Comparison of ENCODE assay signal across 8 cellular contexts in genomic region chr15:100596792-100597191, GRCh38. TPM values are rescaled to one million over a fixed set of nuclear protein-coding genes. Genes with fewer than 3 reads are reported as not detected.
A peak's percentile ranks its signal among the peaks of the same experiment; 100 is the strongest.
DNase-seq lines count a peak whose midpoint lies in the region; ATAC-seq and TF ChIP-seq lines count a peak whose summit lies in the region.

No MANE protein-coding gene starts in this region.

- POLR2A ChIA-PET in A673 (lab: Charles Lee; ENCODE audit: low non-redundant PET), result no interaction called here

- peaks cover 18 to 40% (median 22%) of the 10 kb centered on the region in 3 donors for H3K4me1 Mint-ChIP-seq in IgD-negative memory B cell
- H3K4me1 Mint-ChIP-seq in activated T-cell treated with anti-CD3 and anti-CD28 coated beads, Interleukin-2, amount 50 U/mL, for 24 hours (ENCODE audit: low read depth), result peaks cover 80% of the 10 kb centered on the region

- CTCF ChIA-PET in A673 (lab: Charles Lee), result no interaction called here

- H3K27me3 Mint-ChIP-seq in IgD-negative memory B cell, result no peaks in the 10 kb centered on the region
- no peaks in the 10 kb centered on the region for H3K27me3 Mint-ChIP-seq in activated T-cell treated with anti-CD3 and anti-CD28 coated beads, Interleukin-2, amount 50 U/mL, for 24 hours

- H3K27me3 ChIP-seq in A673 (replicated peaks; ENCODE audit: insufficient read depth, low read depth, low read length, poor library complexity) (no peaks in the 10 kb centered on the region), mononuclear cell (ENCODE audit: insufficient read depth, low read length) (no peaks in the 10 kb centered on the region), upper lobe of right lung (no peaks in the 10 kb centered on the region)

- H3K9me3 ChIP-seq in A673 (ENCODE audit: low read depth, low read length, poor library complexity, severe bottlenecking), result no peaks in the 10 kb centered on the region
- no peaks in the 10 kb centered on the region for H3K9me3 ChIP-seq in mononuclear cell (ENCODE audit: low read depth, low read length)
- no peaks in the 10 kb centered on the region for H3K9me3 ChIP-seq in upper lobe of right lung

- intact Hi-C loops in A673 (cut with micrococcal nuclease; ENCODE audit: unreplicated experiment) (no loop called here), upper lobe of right lung (cut with DNase I) (no loop called here)

- H3K27ac ChIP-seq in A673 (ENCODE audit: low read depth, low read length, poor library complexity, severe bottlenecking) (no peak overlapping the region), upper lobe of right lung (peak overlapping the region; percentile 31)

- H3K27ac Mint-ChIP-seq in IgD-negative memory B cell, result peak overlapping the region; percentile 52 to 96 (median 79)
- no peak overlapping the region for H3K27ac Mint-ChIP-seq in activated T-cell treated with anti-CD3 and anti-CD28 coated beads, Interleukin-2, amount 50 U/mL, for 24 hours

- peak; percentile 79 for ATAC-seq in GM21381 (IDR thresholded peaks at IDR 0.05; ENCODE audit: unreplicated experiment)
- peak; percentile 70 for ATAC-seq in upper lobe of right lung

- H3K4me3 Mint-ChIP-seq in IgD-negative memory B cell, result peak overlapping the region; percentile 24 to 88 (median 63)
- peak overlapping the region; percentile 74 for H3K4me3 Mint-ChIP-seq in activated T-cell treated with anti-CD3 and anti-CD28 coated beads, Interleukin-2, amount 50 U/mL, for 24 hours

- DNase-seq in A673 (ENCODE audit: low spot score), result peak; percentile 13
- DNase-seq in activated T-cell treated with anti-CD3 and anti-CD28 coated beads, Interleukin-2, amount 50 U/mL, for 24 hours, result peak; percentile 92
- no peak for DNase-seq in upper lobe of right lung
- DNase-seq in NCI-H526 treated with DMSO at 0.1 percent for 48 hours (lab: John Stamatoyannopoulos, UW), result no peak
- no peak for DNase-seq in HCEC 1CT

- H3K4me1 ChIP-seq in A673 (ENCODE audit: insufficient read depth, low read length, poor library complexity, severe bottlenecking), result no peaks in the 10 kb centered on the region
- peaks cover 34% of the 10 kb centered on the region for H3K4me1 ChIP-seq in mononuclear cell (ENCODE audit: insufficient read depth, low read length)
- H3K4me1 ChIP-seq in upper lobe of right lung, result peaks cover 17% of the 10 kb centered on the region

- no peaks in the 10 kb centered on the region for H3K9me3 Mint-ChIP-seq in IgD-negative memory B cell
- peaks cover under 1% of the 10 kb centered on the region for H3K9me3 Mint-ChIP-seq in activated T-cell treated with anti-CD3 and anti-CD28 coated beads, Interleukin-2, amount 50 U/mL, for 24 hours

- peaks cover 3% of the 10 kb centered on the region for H3K36me3 Mint-ChIP-seq in IgD-negative memory B cell
- H3K36me3 Mint-ChIP-seq in activated T-cell treated with anti-CD3 and anti-CD28 coated beads, Interleukin-2, amount 50 U/mL, for 24 hours (ENCODE audit: low read depth), result peaks cover 73% of the 10 kb centered on the region

- H3K4me3 ChIP-seq in A673 (ENCODE audit: low read depth, low read length, poor library complexity, severe bottlenecking) (no peak overlapping the region), mononuclear cell (ENCODE audit: low read length) (peak overlapping the region; percentile 12), upper lobe of right lung (no peak overlapping the region)

- BruUV-seq in A673 (replicated peaks; lab: Mats Ljungman, UMichigan), result no TSS peak

- TF ChIP-seq CTCF in A673 (conservative IDR thresholded peaks at IDR 0.05; ENCODE audit: low read depth, low read length) (no peak), upper lobe of right lung (IDR thresholded peaks at IDR 0.05) (no peak)

- H3K36me3 ChIP-seq in A673 (ENCODE audit: insufficient read depth, low read length, poor library complexity, severe bottlenecking) (no peaks in the 10 kb centered on the region), upper lobe of right lung (no peaks in the 10 kb centered on the region)

RNA-seq across cellular contexts. Expression of gene LINS1, which starts 5.2 kb away (rescaled TPM):
- total RNA-seq in A673 (2021) (16.1 and 17.3 TPM in 2 replicates), mononuclear cell (116 TPM), upper lobe of right lung (18.6 TPM)
- polyA plus RNA-seq in IgD-negative memory B cell, result 23.2 TPM

RNA-seq across cellular contexts. Expression of gene ASB7, which starts 5.6 kb away (rescaled TPM):
- total RNA-seq in A673 (2021) (14.5 and 15.0 TPM in 2 replicates), mononuclear cell (23.5 TPM), upper lobe of right lung (13.1 TPM)
- 11.1 TPM for polyA plus RNA-seq in IgD-negative memory B cell

Comparison
In these comparisons a context has a peak if more than half of its experiments do, and no peak if none do; other contexts are left out.
1. DNase-seq: peak in A673 (single experiment) and activated T-cell treated with anti-CD3 and anti-CD28 coated beads, Interleukin-2, amount 50 U/mL, for 24 hours (single experiment); none in upper lobe of right lung (single experiment), NCI-H526 treated with DMSO at 0.1 percent for 48 hours (single experiment) and HCEC 1CT (single experiment).